Comparison of ENCODE assay signal across 1 cellular context in genomic region chr11:11579012-11579755, GRCh38.
TF ChIP-seq lines count a peak whose summit lies in the region.

No MANE protein-coding gene starts in this region.

TF ChIP-seq in HepG2, 621 proteins besides CTCF, POLR2A, EP300 and RAD21 (continued from another document):
- TF ChIP-seq ATF4 (CRISPR knock-in tag; IDR thresholded peaks at IDR 0.05) = no peak
- TF ChIP-seq, protein P1, sequence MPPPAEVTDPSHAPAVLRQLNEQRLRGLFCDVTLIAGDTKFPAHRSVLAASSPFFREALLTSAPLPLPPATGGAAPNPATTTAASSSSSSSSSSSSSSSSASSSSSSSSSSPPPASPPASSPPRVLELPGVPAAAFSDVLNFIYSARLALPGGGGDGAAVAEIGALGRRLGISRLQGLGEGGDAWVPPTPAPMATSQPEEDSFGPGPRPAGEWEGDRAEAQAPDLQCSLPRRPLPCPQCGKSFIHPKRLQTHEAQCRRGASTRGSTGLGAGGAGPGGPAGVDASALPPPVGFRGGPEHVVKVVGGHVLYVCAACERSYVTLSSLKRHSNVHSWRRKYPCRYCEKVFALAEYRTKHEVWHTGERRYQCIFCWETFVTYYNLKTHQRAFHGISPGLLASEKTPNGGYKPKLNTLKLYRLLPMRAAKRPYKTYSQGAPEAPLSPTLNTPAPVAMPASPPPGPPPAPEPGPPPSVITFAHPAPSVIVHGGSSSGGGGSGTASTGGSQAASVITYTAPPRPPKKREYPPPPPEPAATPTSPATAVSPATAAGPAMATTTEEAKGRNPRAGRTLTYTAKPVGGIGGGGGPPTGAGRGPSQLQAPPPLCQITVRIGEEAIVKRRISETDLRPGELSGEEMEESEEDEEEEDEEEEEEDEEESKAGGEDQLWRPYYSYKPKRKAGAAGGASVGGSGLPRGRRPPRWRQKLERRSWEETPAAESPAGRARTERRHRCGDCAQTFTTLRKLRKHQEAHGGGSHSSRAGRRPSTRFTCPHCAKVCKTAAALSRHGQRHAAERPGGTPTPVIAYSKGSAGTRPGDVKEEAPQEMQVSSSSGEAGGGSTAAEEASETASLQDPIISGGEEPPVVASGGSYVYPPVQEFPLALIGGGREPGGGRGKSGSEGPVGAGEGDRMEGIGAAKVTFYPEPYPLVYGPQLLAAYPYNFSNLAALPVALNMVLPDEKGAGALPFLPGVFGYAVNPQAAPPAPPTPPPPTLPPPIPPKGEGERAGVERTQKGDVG (CRISPR knock-in tag; IDR thresholded peaks at IDR 0.05; ENCODE audit: borderline replicate concordance) = no peak
